ENCODE assay signal across 27 cellular contexts in genomic region chr5:175745212-175745611, GRCh38.
"Had no signal": no experiment of that assay in that cellular context is flagged by ENCODE, and none has a peak within 500 bp of the region (broad histone marks: within the 10 kb centered on the region; RNA-seq: fewer than 3 reads in every experiment).

No MANE protein-coding gene starts in this region.

- H3K9me3 ChIP-seq: adrenal gland, left lung, lower lobe of right lung, pancreas, psoas muscle, tibial nerve had no signal

- H3K27ac ChIP-seq: adrenal gland, cardiac muscle cell, coronary artery, left lung, lower lobe of right lung, pancreas, psoas muscle, tibial nerve had no signal

- H3K9me3 Mint-ChIP-seq: activated naive CD4-positive, alpha-beta T cell treated with anti-CD3 and anti-CD28 coated beads, Interleukin-2, amount 50 U/mL, for 24 hours; activated T-cell treated with anti-CD3 and anti-CD28 coated beads, Interleukin-2, amount 50 U/mL, for 24 hours; brain; naive thymus-derived CD8-positive, alpha-beta T cell; neural crest cell; T-helper 2 cell treated with Interferon-gamma antibody and Interleukin-4, amounts not matched to agents 5 μg/mL and 100 μg/mL, for 36 hours had no signal

- H3K4me1 ChIP-seq: adrenal gland, left lung, lower lobe of right lung, pancreas, psoas muscle, tibial nerve had no signal

- H3K27ac Mint-ChIP-seq: activated B cell treated with CpG ODN at 0.5 μM for 24 hours; activated naive CD4-positive, alpha-beta T cell treated with anti-CD3 and anti-CD28 coated beads, Interleukin-2, amount 50 U/mL, for 24 hours; activated T-cell treated with anti-CD3 and anti-CD28 coated beads, Interleukin-2, amount 50 U/mL, for 24 hours; stimulated activated naive B cell treated with anti-CD40 and anti-IgM and Interleukin-4, amounts not matched to agents 10 μg/mL and 1 μg/mL and 100 μg/mL, for 72 hours; T-helper 2 cell treated with Interferon-gamma antibody and Interleukin-4, amounts not matched to agents 5 μg/mL and 100 μg/mL, for 36 hours had no signal

- H3K36me3 ChIP-seq: adrenal gland, cardiac muscle cell, left lung, lower lobe of right lung, pancreas, tibial nerve had no signal

- H3K4me1 Mint-ChIP-seq: activated B cell treated with CpG ODN at 0.5 μM for 24 hours; activated naive CD4-positive, alpha-beta T cell treated with anti-CD3 and anti-CD28 coated beads, Interleukin-2, amount 50 U/mL, for 24 hours; naive thymus-derived CD8-positive, alpha-beta T cell; stimulated activated naive B cell treated with anti-CD40 and anti-IgM and Interleukin-4, amounts not matched to agents 10 μg/mL and 1 μg/mL and 100 μg/mL, for 72 hours had no signal

- H3K4me3 ChIP-seq: adrenal gland, cardiac muscle cell, coronary artery, left lung, lower lobe of right lung, pancreas, psoas muscle, smooth muscle cell, tibial nerve had no signal

- ATAC-seq: left lung; lower lobe of right lung; naive thymus-derived CD8-positive, alpha-beta T cell; pancreas; psoas muscle; stimulated activated naive B cell treated with anti-CD40 and anti-IgM and Interleukin-4, amounts not matched to agents 10 μg/mL and 1 μg/mL and 100 μg/mL, for 72 hours had no signal

- DNase-seq: activated B cell treated with CpG ODN at 0.5 μM for 24 hours; activated CD4-positive, alpha-beta T cell treated with anti-CD3 and anti-CD28 coated beads, Interleukin-2, amount 50 U/mL, for 4 hours; activated gamma-delta T cell treated with Interleukin-2 at 50 U/mL for 16 hours; activated T-cell treated with anti-CD3 and anti-CD28 coated beads, Interleukin-2, amount 50 U/mL, for 24 hours; adrenal gland; aorta; kidney glomerular epithelial cell; left lung; lower lobe of right lung; mesenchymal stem cell; naive thymus-derived CD8-positive, alpha-beta T cell; nucleus accumbens; pancreas; psoas muscle; stimulated activated CD4-positive, alpha-beta T cell treated with anti-CD3 and anti-CD28 coated beads, Interleukin-1b, Interleukin-23, amount 100 ng/mL, for 48 hours; stimulated activated CD4-positive, alpha-beta T cell treated with anti-CD3 and anti-CD28 coated beads, Interleukin-4, amount 100 ng/mL, for 4 hours; stimulated activated CD8-positive, alpha-beta memory T cell treated with anti-CD3 and anti-CD28 coated beads, Interleukin-4, amount 100 ng/mL, for 48 hours; stimulated activated naive B cell treated with anti-CD40 and anti-IgM and Interleukin-4, amounts not matched to agents 10 μg/mL and 1 μg/mL and 100 μg/mL, for 72 hours; T-helper 1 cell had no signal

- H3K36me3 Mint-ChIP-seq: activated naive CD4-positive, alpha-beta T cell treated with anti-CD3 and anti-CD28 coated beads, Interleukin-2, amount 50 U/mL, for 24 hours; brain; naive thymus-derived CD8-positive, alpha-beta T cell; stimulated activated naive B cell treated with anti-CD40 and anti-IgM and Interleukin-4, amounts not matched to agents 10 μg/mL and 1 μg/mL and 100 μg/mL, for 72 hours had no signal

- H3K4me3 Mint-ChIP-seq: activated B cell treated with CpG ODN at 0.5 μM for 24 hours; activated naive CD4-positive, alpha-beta T cell treated with anti-CD3 and anti-CD28 coated beads, Interleukin-2, amount 50 U/mL, for 24 hours; activated T-cell treated with anti-CD3 and anti-CD28 coated beads, Interleukin-2, amount 50 U/mL, for 24 hours; brain; naive thymus-derived CD8-positive, alpha-beta T cell; neural crest cell; stimulated activated naive B cell treated with anti-CD40 and anti-IgM and Interleukin-4, amounts not matched to agents 10 μg/mL and 1 μg/mL and 100 μg/mL, for 72 hours; T-helper 2 cell treated with Interferon-gamma antibody and Interleukin-4, amounts not matched to agents 5 μg/mL and 100 μg/mL, for 36 hours had no signal
